Comparison of ENCODE assay signal across 2 cellular contexts in genomic region chr10:124946945-124947344, GRCh38.
TF ChIP-seq lines count a peak whose summit lies in the region.

No MANE protein-coding gene starts in this region.

TF ChIP-seq in liver, 16 proteins besides CTCF, POLR2A, EP300 and RAD21 (continued from another document):
- no peak for TF ChIP-seq MAX (IDR thresholded peaks at IDR 0.05)
- TF ChIP-seq FOXA2 (IDR thresholded peaks at IDR 0.05), result peak; percentile 61

TF ChIP-seq in HepG2, 621 proteins besides CTCF, POLR2A, EP300 and RAD21:
- TF ChIP-seq, protein P1, sequence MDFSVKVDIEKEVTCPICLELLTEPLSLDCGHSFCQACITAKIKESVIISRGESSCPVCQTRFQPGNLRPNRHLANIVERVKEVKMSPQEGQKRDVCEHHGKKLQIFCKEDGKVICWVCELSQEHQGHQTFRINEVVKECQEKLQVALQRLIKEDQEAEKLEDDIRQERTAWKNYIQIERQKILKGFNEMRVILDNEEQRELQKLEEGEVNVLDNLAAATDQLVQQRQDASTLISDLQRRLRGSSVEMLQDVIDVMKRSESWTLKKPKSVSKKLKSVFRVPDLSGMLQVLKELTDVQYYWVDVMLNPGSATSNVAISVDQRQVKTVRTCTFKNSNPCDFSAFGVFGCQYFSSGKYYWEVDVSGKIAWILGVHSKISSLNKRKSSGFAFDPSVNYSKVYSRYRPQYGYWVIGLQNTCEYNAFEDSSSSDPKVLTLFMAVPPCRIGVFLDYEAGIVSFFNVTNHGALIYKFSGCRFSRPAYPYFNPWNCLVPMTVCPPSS (IDR thresholded peaks at IDR 0.05), result no peak
- TF ChIP-seq NBN (conservative IDR thresholded peaks at IDR 0.05), result no peak
- TF ChIP-seq IRF2 (CRISPR knock-in tag; IDR thresholded peaks at IDR 0.05), result no peak
- no peak for TF ChIP-seq FOXP1 (IDR thresholded peaks at IDR 0.05)
- TF ChIP-seq FOXP1 (CRISPR knock-in tag; IDR thresholded peaks at IDR 0.05), result no peak
- TF ChIP-seq SP5 (CRISPR knock-in tag; IDR thresholded peaks at IDR 0.05; ENCODE audit: borderline replicate concordance, low read depth), result no peak
- TF ChIP-seq, protein P2, sequence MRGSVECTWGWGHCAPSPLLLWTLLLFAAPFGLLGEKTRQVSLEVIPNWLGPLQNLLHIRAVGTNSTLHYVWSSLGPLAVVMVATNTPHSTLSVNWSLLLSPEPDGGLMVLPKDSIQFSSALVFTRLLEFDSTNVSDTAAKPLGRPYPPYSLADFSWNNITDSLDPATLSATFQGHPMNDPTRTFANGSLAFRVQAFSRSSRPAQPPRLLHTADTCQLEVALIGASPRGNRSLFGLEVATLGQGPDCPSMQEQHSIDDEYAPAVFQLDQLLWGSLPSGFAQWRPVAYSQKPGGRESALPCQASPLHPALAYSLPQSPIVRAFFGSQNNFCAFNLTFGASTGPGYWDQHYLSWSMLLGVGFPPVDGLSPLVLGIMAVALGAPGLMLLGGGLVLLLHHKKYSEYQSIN (CRISPR knock-in tag; IDR thresholded peaks at IDR 0.05; ENCODE audit: borderline replicate concordance), result no peak
- TF ChIP-seq ZBTB3 (CRISPR knock-in tag; IDR thresholded peaks at IDR 0.05; ENCODE audit: borderline replicate concordance, low read depth), result no peak
- TF ChIP-seq ZSCAN20 (CRISPR knock-in tag; IDR thresholded peaks at IDR 0.05; ENCODE audit: borderline replicate concordance), result no peak
- TF ChIP-seq FOXM1 (CRISPR knock-in tag; IDR thresholded peaks at IDR 0.05), result no peak
- TF ChIP-seq ZNF589 (CRISPR knock-in tag; conservative IDR thresholded peaks at IDR 0.05), result no peak
- TF ChIP-seq DBP (CRISPR knock-in tag; IDR thresholded peaks at IDR 0.05; ENCODE audit: not compliant biosample characterization), result no peak
- no peak for TF ChIP-seq ZNF30 (CRISPR knock-in tag; IDR thresholded peaks at IDR 0.05)
- TF ChIP-seq NFE2 (CRISPR knock-in tag; IDR thresholded peaks at IDR 0.05), result no peak
- no peak for TF ChIP-seq BORCS8-MEF2B (CRISPR knock-in tag; IDR thresholded peaks at IDR 0.05)
- no peak for TF ChIP-seq NCOA5 (CRISPR knock-in tag; IDR thresholded peaks at IDR 0.05)
- TF ChIP-seq ZNF10 (CRISPR knock-in tag; IDR thresholded peaks at IDR 0.05; ENCODE audit: borderline replicate concordance, low read depth), result no peak
- no peak for TF ChIP-seq ZNF121 (CRISPR knock-in tag; IDR thresholded peaks at IDR 0.05)
- no peak for TF ChIP-seq CHCHD3 (CRISPR knock-in tag; IDR thresholded peaks at IDR 0.05)
